Comparison of ENCODE assay signal across 8 cellular contexts in the genomic region with DNA sequence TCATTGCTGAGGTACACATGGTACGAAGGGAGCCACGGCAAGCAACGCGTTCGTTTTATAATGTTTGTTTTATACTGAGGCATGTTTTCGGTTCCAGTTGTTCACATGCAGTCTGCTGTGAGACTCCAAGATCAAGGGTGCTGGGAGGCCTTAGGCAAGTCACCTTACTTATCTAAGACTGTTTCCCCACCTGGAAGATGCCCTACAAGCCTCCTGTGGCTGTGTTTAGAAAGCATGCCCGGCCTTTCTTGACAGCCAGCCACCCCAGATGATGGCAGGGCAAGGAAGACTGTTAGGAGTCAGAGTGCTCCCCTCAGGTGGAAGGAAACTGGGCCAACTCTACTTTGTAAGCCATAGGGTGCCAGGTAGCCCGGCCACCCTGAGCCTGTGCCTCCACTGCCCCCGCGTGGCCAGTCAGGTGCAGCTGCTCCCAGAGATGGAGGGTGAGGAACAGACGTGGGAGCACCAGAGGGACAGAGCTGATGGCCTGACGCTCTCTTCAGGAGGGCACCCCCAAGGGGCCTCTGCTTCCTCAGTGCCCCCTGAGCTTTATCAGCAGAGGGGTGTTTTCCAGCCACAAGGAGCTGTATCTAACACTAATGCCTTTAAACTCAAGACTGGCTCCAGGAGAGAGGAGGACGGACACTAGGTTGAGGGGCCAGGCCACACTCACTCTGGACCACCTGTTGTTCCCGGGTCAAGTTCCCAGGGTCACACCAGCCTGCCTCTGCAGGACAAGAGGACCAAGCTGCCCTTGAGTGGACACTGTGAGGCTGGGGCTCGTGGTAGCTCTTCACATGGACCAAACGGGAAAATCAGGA. TPM values are rescaled to one million over a fixed set of nuclear protein-coding genes. Genes with fewer than 3 reads are reported as not detected.
DNase-seq lines count a peak whose midpoint lies in the region; ATAC-seq and TF ChIP-seq lines count a peak whose summit lies in the region.

No MANE protein-coding gene starts in this region.

- H4K20me1 ChIP-seq in DND-41 (ENCODE audit: insufficient read depth, low read length) (peaks cover 74% of the 10 kb centered on the region), hepatocyte (ENCODE audit: insufficient read depth, poor library complexity, severe bottlenecking) (no peaks in the 10 kb centered on the region)

- H3K27ac ChIP-seq in DND-41 (ENCODE audit: low read length) (no peak overlapping the region), hepatocyte (peak overlapping the region; percentile 18)

- ATAC-seq in DND-41 (ENCODE audit: insufficient read depth, low read depth) (peak; percentile 30), HG02763 (IDR thresholded peaks at IDR 0.05; ENCODE audit: unreplicated experiment) (no peak), HG02840 (IDR thresholded peaks at IDR 0.05; ENCODE audit: low FRiP score, unreplicated experiment) (no peak)

- H2AFZ ChIP-seq in DND-41 (ENCODE audit: low read depth, low read length) (no peak overlapping the region), hepatocyte (no peak overlapping the region)

- 56% methylated on average over 16 of the region's 16 CpGs for WGBS in hepatocyte (ENCODE audit: low lambda C conversion rate, missing lambda C conversion rate)

- H3K27me3 ChIP-seq in DND-41 (ENCODE audit: insufficient read depth, low read length, poor library complexity) (no peaks in the 10 kb centered on the region), hepatocyte (no peaks in the 10 kb centered on the region)

- TF ChIP-seq CTCF in DND-41 (IDR thresholded peaks at IDR 0.05; ENCODE audit: borderline replicate concordance, extremely low read depth, low read length, poor library complexity, severe bottlenecking) (peak; percentile 48), hepatocyte (IDR thresholded peaks at IDR 0.05; ENCODE audit: poor library complexity) (peak; percentile 79)

- no peak overlapping the region for H3K4me2 ChIP-seq in DND-41 (ENCODE audit: insufficient read depth, low read length)
- no peak overlapping the region for H3K4me2 ChIP-seq in hepatocyte

- peaks cover 33% of the 10 kb centered on the region for H3K79me2 ChIP-seq in DND-41 (ENCODE audit: insufficient read depth, low read length)
- peaks cover 33% of the 10 kb centered on the region for H3K79me2 ChIP-seq in hepatocyte

- no peak overlapping the region for H3K4me3 ChIP-seq in DND-41 (ENCODE audit: low read depth in 1 of 2, low read length in 2 of 2)
- H3K4me3 ChIP-seq in hepatocyte: no peak overlapping the region

- H3K9me3 ChIP-seq in DND-41 (ENCODE audit: insufficient read depth, low read length, severe bottlenecking) (no peaks in the 10 kb centered on the region), hepatocyte (ENCODE audit: low read depth) (no peaks in the 10 kb centered on the region)

- no peak for TF ChIP-seq EP300 in Ishikawa (IDR thresholded peaks at IDR 0.05; ENCODE audit: borderline replicate concordance)

- no peak for DNase-seq in DND-41
- DNase-seq in T-helper 1 cell: peak; percentile 55 to 72 (median 66)
- DNase-seq in amygdala (lab: John Stamatoyannopoulos, UW): peak in 34 of 56 donors; percentile 10 to 74 (median 38)
- peak; percentile 87 for DNase-seq in hepatocyte (ENCODE audit: low spot score)
- DNase-seq in stimulated activated CD4-positive, alpha-beta T cell treated with anti-CD3 and anti-CD28 coated beads, Interleukin-15, amount 100 ng/mL, for 48 hours (ENCODE audit: low read depth in 2 of 2): peak; percentile 46 to 61

- H3K4me1 ChIP-seq in DND-41 (ENCODE audit: insufficient read depth, low read length) (peaks cover 13% of the 10 kb centered on the region), hepatocyte (ENCODE audit: insufficient read depth) (peaks cover 43% of the 10 kb centered on the region)

- peak; percentile 97 for TF ChIP-seq RAD21 in Ishikawa (IDR thresholded peaks at IDR 0.05; ENCODE audit: low read depth)

- H3K36me3 ChIP-seq in DND-41 (ENCODE audit: insufficient read depth, low read length): peaks cover 84% of the 10 kb centered on the region
- no peaks in the 10 kb centered on the region for H3K36me3 ChIP-seq in hepatocyte (replicated peaks; ENCODE audit: insufficient read depth, low read depth)

- no peaks in the 10 kb centered on the region for H3K9me2 ChIP-seq in hepatocyte (replicated peaks; ENCODE audit: insufficient read depth)

- H3K9ac ChIP-seq in DND-41 (ENCODE audit: low read depth, low read length): no peak overlapping the region

TF ChIP-seq in Ishikawa, 13 proteins besides CTCF, POLR2A, EP300 and RAD21:
- TF ChIP-seq TEAD4 (IDR thresholded peaks at IDR 0.05): no peak
- TF ChIP-seq, protein P1, sequence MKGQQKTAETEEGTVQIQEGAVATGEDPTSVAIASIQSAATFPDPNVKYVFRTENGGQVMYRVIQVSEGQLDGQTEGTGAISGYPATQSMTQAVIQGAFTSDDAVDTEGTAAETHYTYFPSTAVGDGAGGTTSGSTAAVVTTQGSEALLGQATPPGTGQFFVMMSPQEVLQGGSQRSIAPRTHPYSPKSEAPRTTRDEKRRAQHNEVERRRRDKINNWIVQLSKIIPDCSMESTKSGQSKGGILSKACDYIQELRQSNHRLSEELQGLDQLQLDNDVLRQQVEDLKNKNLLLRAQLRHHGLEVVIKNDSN (IDR thresholded peaks at IDR 0.05): no peak
- TF ChIP-seq NFIC (IDR thresholded peaks at IDR 0.05): no peak
- TF ChIP-seq, protein P2, sequence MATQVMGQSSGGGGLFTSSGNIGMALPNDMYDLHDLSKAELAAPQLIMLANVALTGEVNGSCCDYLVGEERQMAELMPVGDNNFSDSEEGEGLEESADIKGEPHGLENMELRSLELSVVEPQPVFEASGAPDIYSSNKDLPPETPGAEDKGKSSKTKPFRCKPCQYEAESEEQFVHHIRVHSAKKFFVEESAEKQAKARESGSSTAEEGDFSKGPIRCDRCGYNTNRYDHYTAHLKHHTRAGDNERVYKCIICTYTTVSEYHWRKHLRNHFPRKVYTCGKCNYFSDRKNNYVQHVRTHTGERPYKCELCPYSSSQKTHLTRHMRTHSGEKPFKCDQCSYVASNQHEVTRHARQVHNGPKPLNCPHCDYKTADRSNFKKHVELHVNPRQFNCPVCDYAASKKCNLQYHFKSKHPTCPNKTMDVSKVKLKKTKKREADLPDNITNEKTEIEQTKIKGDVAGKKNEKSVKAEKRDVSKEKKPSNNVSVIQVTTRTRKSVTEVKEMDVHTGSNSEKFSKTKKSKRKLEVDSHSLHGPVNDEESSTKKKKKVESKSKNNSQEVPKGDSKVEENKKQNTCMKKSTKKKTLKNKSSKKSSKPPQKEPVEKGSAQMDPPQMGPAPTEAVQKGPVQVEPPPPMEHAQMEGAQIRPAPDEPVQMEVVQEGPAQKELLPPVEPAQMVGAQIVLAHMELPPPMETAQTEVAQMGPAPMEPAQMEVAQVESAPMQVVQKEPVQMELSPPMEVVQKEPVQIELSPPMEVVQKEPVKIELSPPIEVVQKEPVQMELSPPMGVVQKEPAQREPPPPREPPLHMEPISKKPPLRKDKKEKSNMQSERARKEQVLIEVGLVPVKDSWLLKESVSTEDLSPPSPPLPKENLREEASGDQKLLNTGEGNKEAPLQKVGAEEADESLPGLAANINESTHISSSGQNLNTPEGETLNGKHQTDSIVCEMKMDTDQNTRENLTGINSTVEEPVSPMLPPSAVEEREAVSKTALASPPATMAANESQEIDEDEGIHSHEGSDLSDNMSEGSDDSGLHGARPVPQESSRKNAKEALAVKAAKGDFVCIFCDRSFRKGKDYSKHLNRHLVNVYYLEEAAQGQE (IDR thresholded peaks at IDR 0.05; ENCODE audit: low read depth): no peak
- TF ChIP-seq FOXM1 (IDR thresholded peaks at IDR 0.05; ENCODE audit: borderline replicate concordance, low read depth): no peak
- no peak for TF ChIP-seq EGR1 (IDR thresholded peaks at IDR 0.05)
- no peak for TF ChIP-seq ZBTB7A (IDR thresholded peaks at IDR 0.05; ENCODE audit: low read depth)
- TF ChIP-seq YY1 (IDR thresholded peaks at IDR 0.05; ENCODE audit: low read depth): no peak
- no peak for TF ChIP-seq CREB1 (IDR thresholded peaks at IDR 0.05; ENCODE audit: low read depth)
- TF ChIP-seq TAF1 (IDR thresholded peaks at IDR 0.05; ENCODE audit: low read depth): no peak
- TF ChIP-seq TCF12 (IDR thresholded peaks at IDR 0.05; ENCODE audit: low read depth): no peak
- no peak for TF ChIP-seq CEBPB (IDR thresholded peaks at IDR 0.05)
- TF ChIP-seq MAX (IDR thresholded peaks at IDR 0.05): no peak
TF ChIP-seq in Ishikawa: peak in this region for 0.

RNA-seq across cellular contexts. Expression of gene NAT9, which starts 5.4 kb away (rescaled TPM):
- total RNA-seq in hepatocyte: 28.6 and 29.2 TPM in 2 replicates
- 34.8 and 62.9 TPM in 2 replicates for polyA plus RNA-seq in hepatocyte

RNA-seq across cellular contexts. Expression of gene NHERF1, which starts 22.3 kb away (rescaled TPM):
- 263 and 269 TPM in 2 replicates for total RNA-seq in hepatocyte
- 712 and 763 TPM in 2 replicates for polyA plus RNA-seq in hepatocyte

RNA-seq across cellular contexts. Expression of gene RAB37, which starts 33.7 kb away (rescaled TPM):
- 5.9 and 6.1 TPM in 2 replicates for total RNA-seq in hepatocyte
- 7.0 and 11.8 TPM in 2 replicates for polyA plus RNA-seq in hepatocyte

RNA-seq across cellular contexts. Expression of gene CD300LF, which starts 58.0 kb away (rescaled TPM):
- total RNA-seq in hepatocyte: 0.32 TPM in 1 of 2 replicates, not detected in the other
- 0.44 and 0.85 TPM in 2 replicates for polyA plus RNA-seq in hepatocyte
